ENCODE assay signal across 8 cellular contexts in genomic region chr6:4775591-4776492, GRCh38. TPM values are rescaled to one million over a fixed set of nuclear protein-coding genes. Genes with fewer than 3 reads are reported as not detected.
DNase-seq lines count a peak whose midpoint lies in the region; ATAC-seq and TF ChIP-seq lines count a peak whose summit lies in the region.

A gene with protein sequence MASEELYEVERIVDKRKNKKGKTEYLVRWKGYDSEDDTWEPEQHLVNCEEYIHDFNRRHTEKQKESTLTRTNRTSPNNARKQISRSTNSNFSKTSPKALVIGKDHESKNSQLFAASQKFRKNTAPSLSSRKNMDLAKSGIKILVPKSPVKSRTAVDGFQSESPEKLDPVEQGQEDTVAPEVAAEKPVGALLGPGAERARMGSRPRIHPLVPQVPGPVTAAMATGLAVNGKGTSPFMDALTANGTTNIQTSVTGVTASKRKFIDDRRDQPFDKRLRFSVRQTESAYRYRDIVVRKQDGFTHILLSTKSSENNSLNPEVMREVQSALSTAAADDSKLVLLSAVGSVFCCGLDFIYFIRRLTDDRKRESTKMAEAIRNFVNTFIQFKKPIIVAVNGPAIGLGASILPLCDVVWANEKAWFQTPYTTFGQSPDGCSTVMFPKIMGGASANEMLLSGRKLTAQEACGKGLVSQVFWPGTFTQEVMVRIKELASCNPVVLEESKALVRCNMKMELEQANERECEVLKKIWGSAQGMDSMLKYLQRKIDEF (plus strand): TSS chr6:4776404. CDS start chr6:4776784, 380 bp downstream.

- no peaks in the 10 kb centered on the region for H3K27me3 ChIP-seq in muscle layer of duodenum (ENCODE audit: low read depth, low read length)

- H3K9me3 ChIP-seq in muscle layer of duodenum (ENCODE audit: control insufficient read depth in 1 of 2, low read length in 2 of 2): no peaks in the 10 kb centered on the region

- H3K36me3 ChIP-seq in muscle layer of duodenum (ENCODE audit: control insufficient read depth in 1 of 2, insufficient read depth in 2 of 2, low read length in 2 of 2): no peaks in the 10 kb centered on the region

- H3K4me3 ChIP-seq in Jurkat, Clone E6-1 (ENCODE audit: low read length): peak within 1 kb of the TSS; percentile 71
- peak within 1 kb of the TSS; percentile 58 to 80 for H3K4me3 ChIP-seq in muscle layer of duodenum (ENCODE audit: low read depth in 1 of 2, low read length in 2 of 2)

- peak; percentile 63 for DNase-seq in DMS 273 treated with DMSO at 0.1 percent for 48 hours (lab: John Stamatoyannopoulos, UW)
- peak; percentile 82 for DNase-seq in Jurkat, Clone E6-1 (ENCODE audit: low read depth, low spot score)
- DNase-seq in activated T-cell treated with anti-CD3 and anti-CD28 coated beads, Interleukin-2, amount 50 U/mL, for 1 hour: peak; percentile 91
- DNase-seq in stimulated activated CD8-positive, alpha-beta memory T cell treated with anti-CD3 and anti-CD28 coated beads, Interleukin-7, amount 100 ng/mL, for 24 hours (ENCODE audit: low read depth): peak; percentile 71

- ATAC-seq in GM21619 (IDR thresholded peaks at IDR 0.05; ENCODE audit: unreplicated experiment) (peak; percentile 59), esophagus mucosa (peak; percentile 93)

- H3K27ac ChIP-seq in muscle layer of duodenum (ENCODE audit: low read length): no peak within 1 kb of the TSS

- H3K4me1 ChIP-seq in muscle layer of duodenum (ENCODE audit: control insufficient read depth in 1 of 2, insufficient read depth in 2 of 2, low read length in 2 of 2): peaks cover 0 to 10% of the 10 kb centered on the region in 2 donors

TF ChIP-seq in PFSK-1, 5 proteins besides CTCF, POLR2A, EP300 and RAD21:
- no peak for TF ChIP-seq REST (IDR thresholded peaks at IDR 0.05; ENCODE audit: insufficient read depth in 1 of 2, low read depth in 2 of 2, low read length in 2 of 2)
- TF ChIP-seq POLR2AphosphoS5 (IDR thresholded peaks at IDR 0.05; ENCODE audit: low read depth, low read length): no peak
- peak; percentile 16 for TF ChIP-seq FOXP2 (optimal IDR thresholded peaks at IDR 0.05; ENCODE audit: borderline replicate concordance, extremely low read depth, extremely low read length, insufficient read depth)
- no peak for TF ChIP-seq SIN3A (IDR thresholded peaks at IDR 0.05; ENCODE audit: borderline replicate concordance, insufficient read depth, low read length)
- peak; percentile 51; the same call in 1 of the 2 replicates for TF ChIP-seq TAF1 (IDR thresholded peaks at IDR 0.05; ENCODE audit: borderline replicate concordance, insufficient read depth, low read length)
TF ChIP-seq in PFSK-1: peak in this region for 2.

RNA-seq across cellular contexts. Expression of the gene that starts here (rescaled TPM):
- 22.2 TPM for polyA plus RNA-seq in Jurkat, Clone E6-1 (2012; ENCODE audit: insufficient read depth, insufficient read length)
- polyA plus RNA-seq in PFSK-1 (2012; ENCODE audit: insufficient read length, low read depth): 57.0 TPM
- 31.0 TPM for total RNA-seq in esophagus mucosa
